23 cellular contexts compared by ENCODE assay signal in genomic region chr12:70400124-70400523, GRCh38.
"Had no signal": no experiment of that assay in that cellular context is flagged by ENCODE, and none has a peak within 500 bp of the region (broad histone marks: within the 10 kb centered on the region; RNA-seq: fewer than 3 reads in every experiment).

No MANE protein-coding gene starts in this region.

- DNase-seq: activated CD4-positive, alpha-beta memory T cell treated with anti-CD3 and anti-CD28 coated beads for 36 hours; activated CD4-positive, alpha-beta T cell treated with anti-CD3 and anti-CD28 coated beads, Interleukin-2, amount 10 ng/mL, durations not matched to agents 7 days and 5 days; activated CD4-positive, CD25-positive, alpha-beta regulatory T cell; activated CD8-positive, alpha-beta memory T cell treated with anti-CD3 and anti-CD28 coated beads for 24 hours; activated effector memory CD4-positive, alpha-beta T cell treated with anti-CD3 and anti-CD28 coated beads, Interleukin-2, amount 50 U/mL, for 16 hours; activated naive CD4-positive, alpha-beta T cell treated with anti-CD3 and anti-CD28 coated beads for 36 hours; activated T-cell treated with anti-CD3 and anti-CD28 coated beads, Interleukin-2, amount 50 U/mL, for 4 hours; amygdala; brain microvascular endothelial cell; KG1; MG63; MV-4-11; NCI-H1092 treated with DMSO at 0.1 percent for 48 hours; NCI-H1694 treated with DMSO at 0.1 percent for 48 hours; NCI-H2171; NCI-H2227 treated with DMSO at 0.1 percent for 48 hours; NCI-H446 treated with DMSO at 0.1 percent for 48 hours; NCI-H82; Peyer's patch; Right ventricle myocardium superior; SJCRH30; SK-N-SH; T-helper 1 cell had no signal
